ENCODE assay signal across 11 cellular contexts in genomic region chr21:38503588-38503987, GRCh38. TPM values are rescaled to one million over a fixed set of nuclear protein-coding genes. Genes with fewer than 3 reads are reported as not detected.
DNase-seq lines count a peak whose midpoint lies in the region; TF ChIP-seq lines count a peak whose summit lies in the region.
"Had no signal": no experiment of that assay in that cellular context is flagged by ENCODE, and none has a peak within 500 bp of the region (broad histone marks: within the 10 kb centered on the region; RNA-seq: fewer than 3 reads in every experiment).

No MANE protein-coding gene starts in this region.

- H3K27ac Mint-ChIP-seq in osteocyte (ENCODE audit: unreplicated experiment), result peak overlapping the region; percentile 44
- H3K27ac Mint-ChIP-seq: activated naive CD4-positive, alpha-beta T cell treated with anti-CD3 and anti-CD28 coated beads, Interleukin-2, amount 50 U/mL, for 24 hours had no signal

- POLR2A ChIA-PET in BJ (lab: Charles Lee), result no interaction called here

- H3K27me3 ChIP-seq in BJ (ENCODE audit: control insufficient read depth, insufficient read depth, low read length) (no peaks in the 10 kb centered on the region; the same call in none of the 2 replicates), fibroblast of lung (ENCODE audit: control insufficient read depth, insufficient read depth, low read length) (peaks cover 3% of the 10 kb centered on the region)

- H3K4me1 Mint-ChIP-seq in osteocyte (ENCODE audit: unreplicated experiment), result peaks cover 55% of the 10 kb centered on the region

- no peaks in the 10 kb centered on the region for H3K9me3 Mint-ChIP-seq in osteocyte (ENCODE audit: unreplicated experiment)
- H3K9me3 Mint-ChIP-seq: activated naive CD4-positive, alpha-beta T cell treated with anti-CD3 and anti-CD28 coated beads, Interleukin-2, amount 50 U/mL, for 24 hours had no signal

- H3K4me2 ChIP-seq in fibroblast of lung (ENCODE audit: extremely low read depth, insufficient read depth, low read length), result peak overlapping the region; percentile 48

- H3K4me3 ChIP-seq in BJ (ENCODE audit: low read depth, low read length) (no peak overlapping the region), fibroblast of lung (replicated peaks in 1 of 4; ENCODE audit: control extremely low read depth in 1 of 4, insufficient read depth in 1 of 4, low read depth in 3 of 4, low read length in 4 of 4) (no peak overlapping the region)

- peaks cover 4% of the 10 kb centered on the region for H3K4me1 ChIP-seq in fibroblast of lung (ENCODE audit: control insufficient read depth, extremely low read depth, insufficient read depth, low read length)

- DNase-seq in BJ (ENCODE audit: low read depth), result peak; percentile 56
- DNase-seq in SK-N-DZ (ENCODE audit: low spot score), result peak; percentile 41
- peak; percentile 38 to 94 for DNase-seq in fibroblast of lung (ENCODE audit: low read depth in 2 of 2)
- no peak for DNase-seq in osteocyte (ENCODE audit: extremely low spot score, unreplicated experiment)
- no peak for DNase-seq in NCI-H2227 treated with DMSO at 0.1 percent for 48 hours (lab: John Stamatoyannopoulos, UW)
- no peak for DNase-seq in HK-2 (ENCODE audit: unreplicated experiment)
- DNase-seq in NCI-H446 treated with DMSO at 0.1 percent for 48 hours (lab: John Stamatoyannopoulos, UW), result no peak
- no peak for DNase-seq in NCI-H1105 (lab: John Stamatoyannopoulos, UW)
- DNase-seq: Kasumi-1 had no signal

- no peak overlapping the region for H2AFZ ChIP-seq in fibroblast of lung (ENCODE audit: low read length)

- no peak overlapping the region for H3K9ac ChIP-seq in fibroblast of lung (ENCODE audit: insufficient read depth, low read length)

- CTCF ChIA-PET in BJ (lab: Yijun Ruan, JAX), result no interaction called here

- TF ChIP-seq CTCF in BJ (IDR thresholded peaks at IDR 0.05; ENCODE audit: insufficient read depth, low read depth, low read length) (no peak), fibroblast of lung (conservative IDR thresholded peaks at IDR 0.05 in 1 of 2, IDR thresholded peaks at IDR 0.05 in 1 of 2; ENCODE audit: low read depth in 1 of 2, low read length in 2 of 2) (no peak), osteocyte (IDR thresholded peaks at IDR 0.05) (no peak)

- no peak overlapping the region for H3K27ac ChIP-seq in fibroblast of lung (ENCODE audit: insufficient read depth, low read length)
- H3K27ac ChIP-seq: C4-2B had no signal

- H3K27me3 Mint-ChIP-seq in osteocyte (ENCODE audit: unreplicated experiment), result no peaks in the 10 kb centered on the region

- no peak overlapping the region for H3K4me3 Mint-ChIP-seq in osteocyte (ENCODE audit: unreplicated experiment)
- H3K4me3 Mint-ChIP-seq: activated naive CD4-positive, alpha-beta T cell treated with anti-CD3 and anti-CD28 coated beads, Interleukin-2, amount 50 U/mL, for 24 hours had no signal

- no peaks in the 10 kb centered on the region for H4K20me1 ChIP-seq in fibroblast of lung (ENCODE audit: control insufficient read depth, extremely low read depth, insufficient read depth, low read length)

- H3K36me3 Mint-ChIP-seq in osteocyte (ENCODE audit: unreplicated experiment), result no peaks in the 10 kb centered on the region
- H3K36me3 Mint-ChIP-seq: activated naive CD4-positive, alpha-beta T cell treated with anti-CD3 and anti-CD28 coated beads, Interleukin-2, amount 50 U/mL, for 24 hours had no signal

- H3K36me3 ChIP-seq in BJ (ENCODE audit: control insufficient read depth, insufficient read depth, low read length), result no peaks in the 10 kb centered on the region
- no peaks in the 10 kb centered on the region for H3K36me3 ChIP-seq in fibroblast of lung (ENCODE audit: control insufficient read depth, insufficient read depth, low read length)

- H3K79me2 ChIP-seq in fibroblast of lung (ENCODE audit: control insufficient read depth, insufficient read depth, low read length), result no peaks in the 10 kb centered on the region

- no peaks in the 10 kb centered on the region for H3K9me3 ChIP-seq in fibroblast of lung (ENCODE audit: control insufficient read depth, insufficient read depth, low read depth, low read length)

RNA-seq across cellular contexts. Expression of gene ERG, which starts 5.3 kb away (rescaled TPM):
- polyA plus RNA-seq in BJ (2011; rRNA removed) (not detected in 2 replicates), fibroblast of lung (0.14 TPM in 1 of 2 replicates, not detected in the other)
- not detected in 2 replicates for polyA minus RNA-seq in BJ (2011; rRNA and poly(A)+ RNA removed)
- 0.07 and 0.32 TPM in 2 replicates for polyA plus RNA-seq in SK-N-DZ (2014; cell fraction: cytosol; rRNA removed)
- 0.16 TPM in 1 of 2 replicates, not detected in the other for polyA plus RNA-seq in SK-N-DZ (2014; cell fraction: nucleus; rRNA removed)
- total RNA-seq in fibroblast of lung (under 0.01 and 0.26 TPM in 2 replicates), osteocyte (11.0 and 11.5 TPM in 2 replicates)
- 0.16 TPM in 1 of 2 replicates, not detected in the other for polyA plus RNA-seq in fibroblast of lung (2012)
- polyA minus RNA-seq in fibroblast of lung (ENCODE audit: low replicate concordance), result not detected in 2 replicates

Comparison
In these comparisons a context has a peak if more than half of its experiments do, and no peak if none do; other contexts are left out.
1. DNase-seq: peak in BJ (single experiment), SK-N-DZ (single experiment) and fibroblast of lung (2 of 2); none in osteocyte (single experiment), NCI-H2227 treated with DMSO at 0.1 percent for 48 hours (single experiment), HK-2 (single experiment), NCI-H446 treated with DMSO at 0.1 percent for 48 hours (single experiment) and NCI-H1105 (single experiment).